In the genomic region with DNA sequence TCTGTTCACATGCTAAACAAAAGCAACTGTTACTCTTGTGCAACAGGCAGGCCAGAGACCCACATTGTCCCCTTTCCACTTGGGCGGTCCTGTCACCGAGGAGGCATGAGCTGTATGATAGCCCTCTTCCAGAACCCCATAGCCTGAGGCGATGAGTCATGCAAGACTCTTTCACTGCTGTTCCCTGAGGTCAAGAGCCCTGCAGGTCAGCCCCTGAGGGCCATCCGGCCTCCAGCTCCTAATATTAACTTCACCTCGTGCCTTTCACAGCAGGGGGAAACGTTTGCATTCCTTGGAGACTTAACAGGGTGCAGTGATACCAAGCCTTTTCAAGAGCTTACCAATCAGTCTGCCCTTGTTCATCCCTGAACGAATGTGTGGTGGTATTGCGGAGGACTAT, we compare ENCODE assay signal across 1 cellular context.
TF ChIP-seq lines count a peak whose summit lies in the region.

No MANE protein-coding gene starts in this region.

TF ChIP-seq in GM23338, 12 proteins besides CTCF, POLR2A, EP300 and RAD21:
- no peak for TF ChIP-seq NANOG (IDR thresholded peaks at IDR 0.05; ENCODE audit: borderline replicate concordance)
- TF ChIP-seq STAT1 (IDR thresholded peaks at IDR 0.05; ENCODE audit: unreplicated experiment) = no peak
- TF ChIP-seq, protein P1, sequence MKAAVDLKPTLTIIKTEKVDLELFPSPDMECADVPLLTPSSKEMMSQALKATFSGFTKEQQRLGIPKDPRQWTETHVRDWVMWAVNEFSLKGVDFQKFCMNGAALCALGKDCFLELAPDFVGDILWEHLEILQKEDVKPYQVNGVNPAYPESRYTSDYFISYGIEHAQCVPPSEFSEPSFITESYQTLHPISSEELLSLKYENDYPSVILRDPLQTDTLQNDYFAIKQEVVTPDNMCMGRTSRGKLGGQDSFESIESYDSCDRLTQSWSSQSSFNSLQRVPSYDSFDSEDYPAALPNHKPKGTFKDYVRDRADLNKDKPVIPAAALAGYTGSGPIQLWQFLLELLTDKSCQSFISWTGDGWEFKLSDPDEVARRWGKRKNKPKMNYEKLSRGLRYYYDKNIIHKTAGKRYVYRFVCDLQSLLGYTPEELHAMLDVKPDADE (IDR thresholded peaks at IDR 0.05) = no peak
- TF ChIP-seq EZH2 (IDR thresholded peaks at IDR 0.05; ENCODE audit: low read depth, unreplicated experiment) = no peak
- no peak for TF ChIP-seq JUNB (IDR thresholded peaks at IDR 0.05; ENCODE audit: unreplicated experiment)
